Comparison of ENCODE assay signal across 20 cellular contexts in genomic region chr19:29978139-29978538, GRCh38. TPM values are rescaled to one million over a fixed set of nuclear protein-coding genes. Genes with fewer than 3 reads are reported as not detected.
DNase-seq lines count a peak whose midpoint lies in the region; ATAC-seq and TF ChIP-seq lines count a peak whose summit lies in the region.
"Had no signal": no experiment of that assay in that cellular context is flagged by ENCODE, and none has a peak within 500 bp of the region (broad histone marks: within the 10 kb centered on the region; RNA-seq: fewer than 3 reads in every experiment).

No MANE protein-coding gene starts in this region.

- no peaks in the 10 kb centered on the region for H3K27me3 Mint-ChIP-seq in MCF 10A (ENCODE audit: insufficient read depth, unreplicated experiment)
- no peaks in the 10 kb centered on the region for H3K27me3 Mint-ChIP-seq in activated naive CD8-positive, alpha-beta T cell treated with anti-CD3 and anti-CD28 coated beads, Interleukin-2, amount 10 ng/mL, durations not matched to agents 7 days and 5 days
- no peaks in the 10 kb centered on the region for H3K27me3 Mint-ChIP-seq in nephron (ENCODE audit: low read depth)
- H3K27me3 Mint-ChIP-seq: activated B cell treated with CpG ODN at 0.5 μM for 24 hours had no signal

- TF ChIP-seq EP300 in stomach (IDR thresholded peaks at IDR 0.05), result no peak

- ATAC-seq in GM21447 (IDR thresholded peaks at IDR 0.05; ENCODE audit: unreplicated experiment) (peak; percentile 58), HG03378 (IDR thresholded peaks at IDR 0.05; ENCODE audit: unreplicated experiment) (no peak)
- ATAC-seq in activated naive CD8-positive, alpha-beta T cell treated with anti-CD3 and anti-CD28 coated beads, Interleukin-2, amount 10 ng/mL, durations not matched to agents 7 days and 5 days (ENCODE audit: low read depth), result no peak
- ATAC-seq: left cardiac atrium, pancreas had no signal

- no peaks in the 10 kb centered on the region for H3K27me3 ChIP-seq in breast epithelium
- no peaks in the 10 kb centered on the region for H3K27me3 ChIP-seq in stomach
- H3K27me3 ChIP-seq: pancreas, sigmoid colon had no signal

- TF ChIP-seq POLR2A in breast epithelium (IDR thresholded peaks at IDR 0.05), result no peak
- no peak for TF ChIP-seq POLR2A in stomach (IDR thresholded peaks at IDR 0.05)

- H3K4me3 ChIP-seq in breast epithelium (no peak overlapping the region), stomach (no peak overlapping the region)
- H3K4me3 ChIP-seq: pancreas, sigmoid colon, thoracic aorta had no signal

- intact Hi-C loops in MCF 10A (cut with micrococcal nuclease), result no loop called here
- intact Hi-C loops in breast epithelium (cut with DNase I; ENCODE audit: low total_unique reads), result no loop called here
- intact Hi-C loops in stomach (cut with DNase I; ENCODE audit: low total_unique reads), result no loop called here

- peaks cover 6% of the 10 kb centered on the region for H3K4me1 Mint-ChIP-seq in MCF 10A (ENCODE audit: insufficient read depth, unreplicated experiment)
- H3K4me1 Mint-ChIP-seq in activated naive CD8-positive, alpha-beta T cell treated with anti-CD3 and anti-CD28 coated beads, Interleukin-2, amount 10 ng/mL, durations not matched to agents 7 days and 5 days, result peaks cover 33% of the 10 kb centered on the region
- H3K4me1 Mint-ChIP-seq in nephron, result peaks cover 21% of the 10 kb centered on the region

- DNase-seq in MCF 10A (ENCODE audit: unreplicated experiment), result no peak
- no peak for DNase-seq in breast epithelium (ENCODE audit: low spot score in 2 of 2)
- no peak for DNase-seq in activated naive CD8-positive, alpha-beta T cell treated with anti-CD3 and anti-CD28 coated beads, Interleukin-2, amount 10 ng/mL, durations not matched to agents 7 days and 5 days
- no peak for DNase-seq in stomach
- DNase-seq in ureter (ENCODE audit: low spot score), result no peak
- DNase-seq: activated B cell treated with CpG ODN at 0.5 μM for 24 hours; Caco-2; caudate nucleus; effector CD4-positive, alpha-beta T cell; foreskin fibroblast; KBM-7; left cardiac atrium; NK-92 treated with Interleukin-12 subunit alpha and Interleukin-12 subunit beta, amount 100 ng/mL, for 24 hours; pancreas; sigmoid colon; stimulated activated CD4-positive, alpha-beta T cell treated with anti-CD3 and anti-CD28 coated beads, Interleukin-2, amount 100 ng/mL, for 48 hours had no signal

- H3K36me3 ChIP-seq in breast epithelium (no peaks in the 10 kb centered on the region), stomach (no peaks in the 10 kb centered on the region)
- H3K36me3 ChIP-seq: pancreas, sigmoid colon, thoracic aorta had no signal

- H3K9me3 Mint-ChIP-seq in MCF 10A (ENCODE audit: unreplicated experiment) (no peaks in the 10 kb centered on the region), nephron (no peaks in the 10 kb centered on the region)
- H3K9me3 Mint-ChIP-seq in activated naive CD8-positive, alpha-beta T cell treated with anti-CD3 and anti-CD28 coated beads, Interleukin-2, amount 10 ng/mL, durations not matched to agents 7 days and 5 days, result no peaks in the 10 kb centered on the region
- H3K9me3 Mint-ChIP-seq: activated B cell treated with CpG ODN at 0.5 μM for 24 hours had no signal

- WGBS in stomach, 5 donors, result 29 to 41% (median 30%) methylated on average over 3 of the region's 3 CpGs

- H3K4me3 Mint-ChIP-seq in MCF 10A (ENCODE audit: unreplicated experiment) (no peak overlapping the region), nephron (no peak overlapping the region)
- H3K4me3 Mint-ChIP-seq in activated naive CD8-positive, alpha-beta T cell treated with anti-CD3 and anti-CD28 coated beads, Interleukin-2, amount 10 ng/mL, durations not matched to agents 7 days and 5 days, result peak overlapping the region; percentile 37
- H3K4me3 Mint-ChIP-seq: activated B cell treated with CpG ODN at 0.5 μM for 24 hours had no signal

- BruUV-seq in MCF 10A (replicated peaks; lab: Mats Ljungman, UMichigan), result TSS peak; percentile 9

- no peak overlapping the region for H3K27ac Mint-ChIP-seq in MCF 10A (ENCODE audit: low read depth, unreplicated experiment)
- H3K27ac Mint-ChIP-seq in activated naive CD8-positive, alpha-beta T cell treated with anti-CD3 and anti-CD28 coated beads, Interleukin-2, amount 10 ng/mL, durations not matched to agents 7 days and 5 days, result no peak overlapping the region
- peak overlapping the region in 2 of 3 experiments; percentile 38 to 48 for H3K27ac Mint-ChIP-seq in nephron
- H3K27ac Mint-ChIP-seq: activated B cell treated with CpG ODN at 0.5 μM for 24 hours had no signal

- TF ChIP-seq CTCF in MCF 10A (IDR thresholded peaks at IDR 0.05; ENCODE audit: unreplicated experiment) (no peak), breast epithelium (IDR thresholded peaks at IDR 0.05) (no peak), nephron (IDR thresholded peaks at IDR 0.05; ENCODE audit: unreplicated experiment in 3 of 3) (no peak), stomach (IDR thresholded peaks at IDR 0.05) (no peak)

- no peaks in the 10 kb centered on the region for H3K4me1 ChIP-seq in breast epithelium
- peaks cover 0 to 34% (median 9%) of the 10 kb centered on the region in 4 donors for H3K4me1 ChIP-seq in stomach
- H3K4me1 ChIP-seq: Caco-2 had no signal

- H3K27ac ChIP-seq in breast epithelium (no peak overlapping the region), stomach (no peak overlapping the region)
- H3K27ac ChIP-seq: pancreas, sigmoid colon, thoracic aorta had no signal

- CTCF ChIA-PET in MCF 10A (lab: Yijun Ruan, JAX), result interaction anchor here (0.7 to 1.0 kb wide), 2 partner anchors 10 to 700 kb away, joined by 3 read pairs; no protein-coding TSS in a partner anchor

- H3K36me3 Mint-ChIP-seq in MCF 10A (ENCODE audit: insufficient read depth, unreplicated experiment) (no peaks in the 10 kb centered on the region), nephron (ENCODE audit: low read depth) (no peaks in the 10 kb centered on the region)
- peaks cover 16% of the 10 kb centered on the region for H3K36me3 Mint-ChIP-seq in activated naive CD8-positive, alpha-beta T cell treated with anti-CD3 and anti-CD28 coated beads, Interleukin-2, amount 10 ng/mL, durations not matched to agents 7 days and 5 days

- H3K9me3 ChIP-seq in breast epithelium (no peaks in the 10 kb centered on the region), stomach (no peaks in the 10 kb centered on the region)
- H3K9me3 ChIP-seq: Caco-2, pancreas, sigmoid colon, thoracic aorta had no signal

- POLR2A ChIA-PET in MCF 10A (lab: Yijun Ruan, JAX), result interaction anchor here (0.6 to 1.0 kb wide), 4 partner anchors 9 to 40 kb away, joined by 3 to 5 read pairs (median 4); no protein-coding TSS in a partner anchor
- POLR2A ChIA-PET in activated naive CD8-positive, alpha-beta T cell treated with anti-CD3 and anti-CD28 coated beads, Interleukin-2, amount 10 ng/mL, durations not matched to agents 7 days and 5 days (lab: Charles Lee), result no interaction called here

RNA-seq across cellular contexts. Expression of gene URI1, which starts 36.1 kb away (rescaled TPM):
- total RNA-seq in MCF 10A (2022) (68.9 and 85.3 TPM in 2 replicates), breast epithelium (10 to 100 TPM; 61.0 to 78.2 (median 61.6) TPM), stomach (100 to 1,000 TPM in 1 of 5 donors, 10 to 100 TPM in 4; 20.5 to 122 (median 75.8) TPM), ureter (75.8 TPM)
- 10 to 100 TPM; 66.1 to 67.0 TPM for total RNA-seq in activated naive CD8-positive, alpha-beta T cell treated with anti-CD3 and anti-CD28 coated beads, Interleukin-2, amount 10 ng/mL, durations not matched to agents 7 days and 5 days
- 10 to 100 TPM; 19.7 to 41.7 (median 26.5) TPM for polyA plus RNA-seq in stomach

Comparison
In these comparisons a context has a peak if more than half of its experiments do, and no peak if none do; other contexts are left out.
1. H3K27ac Mint-ChIP-seq: peak in nephron (2 of 3); none in MCF 10A (single experiment) and activated naive CD8-positive, alpha-beta T cell treated with anti-CD3 and anti-CD28 coated beads, Interleukin-2, amount 10 ng/mL, durations not matched to agents 7 days and 5 days (single experiment).